ENCODE assay signal across 10 cellular contexts in genomic region chr22:43925433-43926348, GRCh38. TPM values are rescaled to one million over a fixed set of nuclear protein-coding genes. Genes with fewer than 3 reads are reported as not detected.
DNase-seq lines count a peak whose midpoint lies in the region; ATAC-seq, FAIRE-seq and TF ChIP-seq lines count a peak whose summit lies in the region.
"Had no signal": no experiment of that assay in that cellular context is flagged by ENCODE, and none has a peak within 500 bp of the region (broad histone marks: within the 10 kb centered on the region; RNA-seq: fewer than 3 reads in every experiment).

No MANE protein-coding gene starts in this region.

- H3K4me3 ChIP-seq in CD8-positive, alpha-beta T cell (ENCODE audit: low read depth, low read length) = no peak overlapping the region
- no peak overlapping the region for H3K4me3 ChIP-seq in bronchial epithelial cell (ENCODE audit: low read depth, low read length)
- no peak overlapping the region for H3K4me3 ChIP-seq in mucosa of descending colon

- H3K4me1 ChIP-seq in CD8-positive, alpha-beta T cell (ENCODE audit: insufficient read depth, low read length) = peaks cover 7% of the 10 kb centered on the region
- peaks cover 4% of the 10 kb centered on the region for H3K4me1 ChIP-seq in mucosa of descending colon (ENCODE audit: low read depth)

- no peaks in the 10 kb centered on the region for H3K27me3 ChIP-seq in CD8-positive, alpha-beta T cell (ENCODE audit: insufficient read depth, low read length)
- no peaks in the 10 kb centered on the region for H3K27me3 ChIP-seq in bronchial epithelial cell (ENCODE audit: control insufficient read depth, insufficient read depth, low read length)

- H3K27ac Mint-ChIP-seq in CD8-positive, alpha-beta T cell = no peak overlapping the region
- H3K27ac Mint-ChIP-seq in activated CD8-positive, alpha-beta memory T cell treated with anti-CD3 and anti-CD28 coated beads, Interleukin-2, amount 10 ng/mL, durations not matched to agents 7 days and 5 days = no peak overlapping the region
- H3K27ac Mint-ChIP-seq: activated T-cell treated with anti-CD3 and anti-CD28 coated beads, Interleukin-2, amount 50 U/mL, for 72 hours had no signal

- ATAC-seq in CD8-positive, alpha-beta T cell = no peak
- ATAC-seq in mucosa of descending colon = peak; percentile 37
- ATAC-seq in activated CD8-positive, alpha-beta memory T cell treated with anti-CD3 and anti-CD28 coated beads, Interleukin-2, amount 10 ng/mL, durations not matched to agents 7 days and 5 days = no peak
- ATAC-seq in GM21528 (IDR thresholded peaks at IDR 0.05; ENCODE audit: low FRiP score, unreplicated experiment) = no peak
- ATAC-seq in HG03432 (IDR thresholded peaks at IDR 0.05; ENCODE audit: unreplicated experiment) = no peak
- ATAC-seq: activated T-cell treated with anti-CD3 and anti-CD28 coated beads, Interleukin-2, amount 50 U/mL, for 72 hours had no signal

- intact Hi-C loops in CD8-positive, alpha-beta T cell (cut with DNase I, micrococcal nuclease) = no loop called here
- intact Hi-C loops in mucosa of descending colon (cut with DNase I, micrococcal nuclease) = no loop called here

- TF ChIP-seq CTCF in CD8-positive, alpha-beta T cell (IDR thresholded peaks at IDR 0.05) = no peak
- TF ChIP-seq CTCF in bronchial epithelial cell (IDR thresholded peaks at IDR 0.05; ENCODE audit: insufficient read depth, low read length, severe bottlenecking) (no peak), mucosa of descending colon (IDR thresholded peaks at IDR 0.05) (no peak)

- CTCF ChIA-PET in CD8-positive, alpha-beta T cell (lab: Charles Lee) = no interaction called here
- CTCF ChIA-PET in activated CD8-positive, alpha-beta memory T cell treated with anti-CD3 and anti-CD28 coated beads, Interleukin-2, amount 10 ng/mL, durations not matched to agents 7 days and 5 days (lab: Charles Lee) = no interaction called here

- no peak for FAIRE-seq in bronchial epithelial cell (lab: Jason Lieb, UNC)

- H3K27ac ChIP-seq in CD8-positive, alpha-beta T cell (ENCODE audit: low read depth, low read length) = no peak overlapping the region

- H3K4me1 Mint-ChIP-seq in CD8-positive, alpha-beta T cell (ENCODE audit: low read depth) = peaks cover 5% of the 10 kb centered on the region
- peaks cover 6% of the 10 kb centered on the region for H3K4me1 Mint-ChIP-seq in activated CD8-positive, alpha-beta memory T cell treated with anti-CD3 and anti-CD28 coated beads, Interleukin-2, amount 10 ng/mL, durations not matched to agents 7 days and 5 days

- no peaks in the 10 kb centered on the region for H3K9me3 Mint-ChIP-seq in CD8-positive, alpha-beta T cell
- H3K9me3 Mint-ChIP-seq in activated CD8-positive, alpha-beta memory T cell treated with anti-CD3 and anti-CD28 coated beads, Interleukin-2, amount 10 ng/mL, durations not matched to agents 7 days and 5 days (ENCODE audit: low read depth) = no peaks in the 10 kb centered on the region
- H3K9me3 Mint-ChIP-seq: activated T-cell treated with anti-CD3 and anti-CD28 coated beads, Interleukin-2, amount 50 U/mL, for 72 hours had no signal

- no peaks in the 10 kb centered on the region for H3K36me3 ChIP-seq in CD8-positive, alpha-beta T cell (ENCODE audit: insufficient read depth, low read length)
- H3K36me3 ChIP-seq in bronchial epithelial cell (ENCODE audit: control insufficient read depth, insufficient read depth, low read length) = no peaks in the 10 kb centered on the region
- no peaks in the 10 kb centered on the region for H3K36me3 ChIP-seq in mucosa of descending colon (ENCODE audit: low read depth)

- peak overlapping the region; percentile 62 for H3K4me3 Mint-ChIP-seq in CD8-positive, alpha-beta T cell
- H3K4me3 Mint-ChIP-seq in activated CD8-positive, alpha-beta memory T cell treated with anti-CD3 and anti-CD28 coated beads, Interleukin-2, amount 10 ng/mL, durations not matched to agents 7 days and 5 days = no peak overlapping the region

- no peaks in the 10 kb centered on the region for H3K36me3 Mint-ChIP-seq in CD8-positive, alpha-beta T cell
- no peaks in the 10 kb centered on the region for H3K36me3 Mint-ChIP-seq in activated CD8-positive, alpha-beta memory T cell treated with anti-CD3 and anti-CD28 coated beads, Interleukin-2, amount 10 ng/mL, durations not matched to agents 7 days and 5 days

- H3K9me3 ChIP-seq in CD8-positive, alpha-beta T cell (ENCODE audit: low read length) = no peaks in the 10 kb centered on the region
- no peaks in the 10 kb centered on the region for H3K9me3 ChIP-seq in mucosa of descending colon

- POLR2A ChIA-PET in CD8-positive, alpha-beta T cell (lab: Charles Lee) = no interaction called here

- H3K27me3 Mint-ChIP-seq in CD8-positive, alpha-beta T cell (ENCODE audit: low read depth) = peaks cover 18% of the 10 kb centered on the region
- peaks cover 30% of the 10 kb centered on the region for H3K27me3 Mint-ChIP-seq in activated CD8-positive, alpha-beta memory T cell treated with anti-CD3 and anti-CD28 coated beads, Interleukin-2, amount 10 ng/mL, durations not matched to agents 7 days and 5 days

- no peak for DNase-seq in CD8-positive, alpha-beta T cell
- DNase-seq in HuH-7 (ENCODE audit: low spot score) = peak; percentile 79
- peak; percentile 78 for DNase-seq in bronchial epithelial cell (ENCODE audit: low read depth)
- no peak for DNase-seq in mucosa of descending colon
- no peak for DNase-seq in activated effector memory CD4-positive, alpha-beta T cell treated with Interleukin-2 at 50 U/mL for 16 hours
- DNase-seq in activated CD8-positive, alpha-beta memory T cell treated with anti-CD3 and anti-CD28 coated beads, Interleukin-2, amount 10 ng/mL, durations not matched to agents 7 days and 5 days = no peak
- DNase-seq: activated T-cell treated with anti-CD3 and anti-CD28 coated beads, Interleukin-2, amount 50 U/mL, for 72 hours had no signal

RNA-seq across cellular contexts. Expression of gene PNPLA3, which starts 2.1 kb away (rescaled TPM):
- not detected for total RNA-seq in CD8-positive, alpha-beta T cell
- total RNA-seq in bronchial epithelial cell = 1.3 and 1.7 TPM in 2 replicates
- total RNA-seq in mucosa of descending colon = under 1 TPM; 0.16 to 0.23 (median 0.22) TPM
- under 1 TPM in 1 of 2 experiments, not detected in 1; 0.19 TPM for total RNA-seq in activated CD8-positive, alpha-beta memory T cell treated with anti-CD3 and anti-CD28 coated beads, Interleukin-2, amount 10 ng/mL, durations not matched to agents 7 days and 5 days

RNA-seq across cellular contexts. Expression of gene SAMM50, which starts 29.6 kb away (rescaled TPM):
- 10 to 100 TPM; 20.7 to 24.9 TPM for total RNA-seq in CD8-positive, alpha-beta T cell
- total RNA-seq in bronchial epithelial cell (28.7 and 32.6 TPM in 2 replicates), mucosa of descending colon (10 to 100 TPM; 37.7 to 52.0 (median 48.0) TPM)
- total RNA-seq in activated CD8-positive, alpha-beta memory T cell treated with anti-CD3 and anti-CD28 coated beads, Interleukin-2, amount 10 ng/mL, durations not matched to agents 7 days and 5 days = 10 to 100 TPM; 42.2 to 57.9 TPM

RNA-seq across cellular contexts. Expression of gene PNPLA5, which starts 33.9 kb away (rescaled TPM):
- not detected for total RNA-seq in CD8-positive, alpha-beta T cell
- not detected in 2 replicates for total RNA-seq in bronchial epithelial cell
- not detected for total RNA-seq in mucosa of descending colon
- not detected for total RNA-seq in activated CD8-positive, alpha-beta memory T cell treated with anti-CD3 and anti-CD28 coated beads, Interleukin-2, amount 10 ng/mL, durations not matched to agents 7 days and 5 days
- total RNA-seq: activated T-cell treated with anti-CD3 and anti-CD28 coated beads, Interleukin-2, amount 50 U/mL, for 72 hours; kidney epithelial cell had no signal

Comparison
In these comparisons a context has a peak if more than half of its experiments do, and no peak if none do; other contexts are left out.
1. DNase-seq: peak in HuH-7 (single experiment) and bronchial epithelial cell (single experiment); none in CD8-positive, alpha-beta T cell (0 of 7), mucosa of descending colon (0 of 3), activated effector memory CD4-positive, alpha-beta T cell treated with Interleukin-2 at 50 U/mL for 16 hours (single experiment) and activated CD8-positive, alpha-beta memory T cell treated with anti-CD3 and anti-CD28 coated beads, Interleukin-2, amount 10 ng/mL, durations not matched to agents 7 days and 5 days (single experiment).